25 cellular contexts compared by ENCODE assay signal in genomic region chr16:24713379-24713778, GRCh38.
"Had no signal": no experiment of that assay in that cellular context is flagged by ENCODE, and none has a peak within 500 bp of the region (broad histone marks: within the 10 kb centered on the region; RNA-seq: fewer than 3 reads in every experiment).

No MANE protein-coding gene starts in this region.

- DNase-seq: dorsolateral prefrontal cortex; effector CD4-positive, alpha-beta T cell; hypothalamus; immature natural killer cell; islet precursor cell; kidney glomerular epithelial cell; left ventricle myocardium superior; lower lobe of right lung; mucosa of descending colon; naive thymus-derived CD4-positive, alpha-beta T cell; stimulated activated CD4-positive, alpha-beta T cell treated with anti-CD3 and anti-CD28 coated beads, Interleukin-12 subunit alpha, Interleukin-12 subunit beta, amount 100 ng/mL, for 4 hours; stimulated activated CD4-positive, alpha-beta T cell treated with anti-CD3 and anti-CD28 coated beads, Interleukin-1b, Interleukin-23, amount 100 ng/mL, for 48 hours; stimulated activated CD4-positive, alpha-beta T cell treated with anti-CD3 and anti-CD28 coated beads, Interleukin-4, amount 100 ng/mL, for 1 hour; stimulated activated CD8-positive, alpha-beta memory T cell treated with anti-CD3 and anti-CD28 coated beads, Interleukin-4, amount 100 ng/mL, for 48 hours; stimulated activated naive CD4-positive, alpha-beta T cell; stimulated activated naive CD8-positive, alpha-beta T cell treated with anti-CD3 and anti-CD28 coated beads, Interleukin-15, amount 100 ng/mL, for 72 hours; transverse colon; upper lobe of right lung; uterus had no signal

- H2AFZ ChIP-seq: neural progenitor cell, parathyroid adenoma had no signal

- H3K4me2 ChIP-seq: neural progenitor cell, smooth muscle cell had no signal

- FAIRE-seq: frontal cortex had no signal

- H3K27ac ChIP-seq: dorsolateral prefrontal cortex, lower lobe of right lung, neural progenitor cell, parathyroid adenoma, suprapubic skin, transverse colon, upper lobe of right lung, uterus had no signal

- H3K9me3 ChIP-seq: lower lobe of right lung, upper lobe of right lung, uterus had no signal

- ATAC-seq: left ventricle myocardium superior; lower lobe of right lung; mucosa of descending colon; naive thymus-derived CD4-positive, alpha-beta T cell; sciatic nerve; stimulated activated naive CD8-positive, alpha-beta T cell treated with anti-CD3 and anti-CD28 coated beads, Interleukin-15, amount 100 ng/mL, for 72 hours; upper lobe of right lung had no signal

- H3K27me3 ChIP-seq: dorsolateral prefrontal cortex, neural progenitor cell, suprapubic skin, transverse colon, upper lobe of right lung, uterus had no signal

- H3K4me1 ChIP-seq: lower lobe of right lung, neural progenitor cell, parathyroid adenoma, suprapubic skin, transverse colon, upper lobe of right lung, uterus had no signal

- H3K79me2 ChIP-seq: parathyroid adenoma had no signal

- H3K36me3 ChIP-seq: lower lobe of right lung, neural progenitor cell, suprapubic skin, transverse colon, upper lobe of right lung, uterus had no signal

- H3K9ac ChIP-seq: neural progenitor cell, parathyroid adenoma had no signal

- H3K4me3 ChIP-seq: dorsolateral prefrontal cortex, lower lobe of right lung, mucosa of descending colon, neural progenitor cell, smooth muscle cell, suprapubic skin, transverse colon, upper lobe of right lung, uterus had no signal
